Comparison of ENCODE assay signal across 26 cellular contexts in genomic region chr22:45580703-45581381, GRCh38.
DNase-seq lines count a peak whose midpoint lies in the region; ATAC-seq and TF ChIP-seq lines count a peak whose summit lies in the region.
"Had no signal": no experiment of that assay in that cellular context is flagged by ENCODE, and none has a peak within 500 bp of the region (broad histone marks: within the 10 kb centered on the region; RNA-seq: fewer than 3 reads in every experiment).

No MANE protein-coding gene starts in this region.

- H3K27me3 ChIP-seq in right cardiac atrium (ENCODE audit: control insufficient read depth, insufficient read depth) (no peaks in the 10 kb centered on the region), right atrium auricular region (no peaks in the 10 kb centered on the region), aorta (ENCODE audit: control insufficient read depth in 1 of 2, insufficient read depth in 2 of 2, low read length in 1 of 2) (no peaks in the 10 kb centered on the region)
- H3K27me3 ChIP-seq: foreskin keratinocyte, testis had no signal

- H3K4me1 Mint-ChIP-seq in chondrocyte (ENCODE audit: low read depth): no peaks in the 10 kb centered on the region

- peaks cover 7% of the 10 kb centered on the region for H3K36me3 ChIP-seq in right atrium auricular region
- H3K36me3 ChIP-seq in aorta (ENCODE audit: control insufficient read depth in 1 of 2, insufficient read depth in 2 of 2, low read length in 1 of 2): no peaks in the 10 kb centered on the region

- H3K27ac Mint-ChIP-seq in chondrocyte (ENCODE audit: unreplicated experiment): no peak overlapping the region
- H3K27ac Mint-ChIP-seq: activated B cell treated with CpG ODN at 0.5 μM for 24 hours; activated CD4-positive, alpha-beta memory T cell treated with anti-CD3 and anti-CD28 coated beads, Interleukin-2, amount 10 ng/mL, durations not matched to agents 7 days and 5 days; activated T-cell treated with anti-CD3 and anti-CD28 coated beads, Interleukin-2, amount 50 U/mL, for 24 hours; CD4-positive, CD25-positive, alpha-beta regulatory T cell; stimulated activated naive B cell treated with anti-CD40 and anti-IgM and Interleukin-4, amounts not matched to agents 10 μg/mL and 1 μg/mL and 100 μg/mL, for 72 hours had no signal

- TF ChIP-seq CTCF in right atrium auricular region (IDR thresholded peaks at IDR 0.05): no peak
- no peak for TF ChIP-seq CTCF in chondrocyte (IDR thresholded peaks at IDR 0.05)

- H3K27ac ChIP-seq in right cardiac atrium (ENCODE audit: low read length) (no peak overlapping the region), right atrium auricular region (no peak overlapping the region), aorta (ENCODE audit: low read depth in 1 of 2, low read length in 2 of 2) (no peak overlapping the region)
- H3K27ac ChIP-seq: foreskin keratinocyte, parathyroid adenoma, testis had no signal

- no peaks in the 10 kb centered on the region for H3K9me3 Mint-ChIP-seq in chondrocyte (ENCODE audit: low read depth)
- H3K9me3 Mint-ChIP-seq: activated CD4-positive, alpha-beta memory T cell treated with anti-CD3 and anti-CD28 coated beads, Interleukin-2, amount 10 ng/mL, durations not matched to agents 7 days and 5 days; activated T-cell treated with anti-CD3 and anti-CD28 coated beads, Interleukin-2, amount 50 U/mL, for 24 hours had no signal

- intact Hi-C loops in right cardiac atrium (cut with DNase I) (loop anchor here in 1 of 4 donors (5.0 to 10.0 kb wide), 2 partner anchors 61 to 284 kb away; no protein-coding TSS in a partner anchor), aorta (cut with DNase I) (no loop called here)

- peaks cover 7% of the 10 kb centered on the region for H3K36me3 Mint-ChIP-seq in chondrocyte (ENCODE audit: low read depth)
- H3K36me3 Mint-ChIP-seq: CD4-positive, CD25-positive, alpha-beta regulatory T cell had no signal

- no peaks in the 10 kb centered on the region for H3K27me3 Mint-ChIP-seq in chondrocyte (ENCODE audit: low read depth)

- ATAC-seq in right cardiac atrium (no peak), aorta (ENCODE audit: low FRiP score) (no peak)
- ATAC-seq: foreskin keratinocyte; naive thymus-derived CD8-positive, alpha-beta T cell; stimulated activated naive B cell treated with anti-CD40 and anti-IgM and Interleukin-4, amounts not matched to agents 10 μg/mL and 1 μg/mL and 100 μg/mL, for 72 hours had no signal

- no peak overlapping the region for H3K4me3 ChIP-seq in right cardiac atrium (ENCODE audit: low read length)
- no peak overlapping the region for H3K4me3 ChIP-seq in right atrium auricular region
- no peak overlapping the region for H3K4me3 ChIP-seq in aorta (ENCODE audit: low read length in 2 of 2)
- H3K4me3 ChIP-seq: testis had no signal

- WGBS in right cardiac atrium: 76% methylated on average over 26 of the region's 26 CpGs
- WGBS in aorta, 2 donors: 78 to 81% methylated on average over 26 of the region's 26 CpGs

- DNase-seq in right cardiac atrium (peak in 2 of 3 donors; percentile 10 to 39), right atrium auricular region (ENCODE audit: low spot score) (no peak), NOMO-1 treated with dmso at 0.1 percent for 144 hours (lab: John Stamatoyannopoulos, UW; ENCODE audit: unreplicated experiment) (peak; percentile 84), chondrocyte (ENCODE audit: low spot score) (peak; percentile 49), aorta (peak; percentile 56 to 68), NCI-H187 treated with DMSO at 0.1 percent for 48 hours (lab: John Stamatoyannopoulos, UW) (no peak), 8988T (no peak)
- DNase-seq in effector CD4-positive, alpha-beta T cell: no peak
- DNase-seq: activated B cell treated with CpG ODN at 0.5 μM for 24 hours; activated CD4-positive, alpha-beta memory T cell treated with anti-CD3 and anti-CD28 coated beads, Interleukin-2, amount 10 ng/mL, durations not matched to agents 7 days and 5 days; activated naive CD4-positive, alpha-beta T cell; activated T-cell treated with anti-CD3 and anti-CD28 coated beads, Interleukin-2, amount 50 U/mL, for 24 hours; amygdala; CD4-positive, CD25-positive, alpha-beta regulatory T cell; central memory CD4-positive, alpha-beta T cell; foreskin keratinocyte; hypothalamus; naive thymus-derived CD8-positive, alpha-beta T cell; NCI-H2029; NCI-H446 treated with DMSO at 0.1 percent for 48 hours; NK-92 treated with Interleukin-12 subunit alpha and Interleukin-12 subunit beta, amount 100 ng/mL, for 24 hours; stimulated activated CD4-positive, alpha-beta T cell treated with anti-CD3 and anti-CD28 coated beads, Interleukin-1b, Interleukin-23, amount 100 ng/mL, for 48 hours; stimulated activated naive B cell treated with anti-CD40 and anti-IgM and Interleukin-4, amounts not matched to agents 10 μg/mL and 1 μg/mL and 100 μg/mL, for 72 hours; T-helper 1 cell; testis had no signal

- H3K4me1 ChIP-seq in right cardiac atrium (ENCODE audit: control insufficient read depth, insufficient read depth, low read length) (no peaks in the 10 kb centered on the region), right atrium auricular region (no peaks in the 10 kb centered on the region), aorta (ENCODE audit: control insufficient read depth in 1 of 2, insufficient read depth in 2 of 2, low read length in 2 of 2) (no peaks in the 10 kb centered on the region)
- H3K4me1 ChIP-seq: foreskin keratinocyte, parathyroid adenoma, testis had no signal

- no peaks in the 10 kb centered on the region for H3K9me3 ChIP-seq in right cardiac atrium (ENCODE audit: control insufficient read depth, low read length)
- H3K9me3 ChIP-seq in right atrium auricular region: no peaks in the 10 kb centered on the region
- H3K9me3 ChIP-seq in aorta (ENCODE audit: control insufficient read depth, low read length): no peaks in the 10 kb centered on the region
- H3K9me3 ChIP-seq: testis had no signal

- no peak overlapping the region for H3K4me3 Mint-ChIP-seq in chondrocyte (ENCODE audit: unreplicated experiment)
- H3K4me3 Mint-ChIP-seq: activated B cell treated with CpG ODN at 0.5 μM for 24 hours; activated CD4-positive, alpha-beta memory T cell treated with anti-CD3 and anti-CD28 coated beads, Interleukin-2, amount 10 ng/mL, durations not matched to agents 7 days and 5 days; activated T-cell treated with anti-CD3 and anti-CD28 coated beads, Interleukin-2, amount 50 U/mL, for 24 hours; CD4-positive, CD25-positive, alpha-beta regulatory T cell; naive thymus-derived CD8-positive, alpha-beta T cell; stimulated activated naive B cell treated with anti-CD40 and anti-IgM and Interleukin-4, amounts not matched to agents 10 μg/mL and 1 μg/mL and 100 μg/mL, for 72 hours had no signal

Comparison
In these comparisons a context has a peak if more than half of its experiments do, and no peak if none do; other contexts are left out.
1. DNase-seq: peak in right cardiac atrium (2 of 3), NOMO-1 treated with dmso at 0.1 percent for 144 hours (single experiment), chondrocyte (single experiment) and aorta (2 of 2); none in right atrium auricular region (single experiment), NCI-H187 treated with DMSO at 0.1 percent for 48 hours (single experiment), 8988T (single experiment) and effector CD4-positive, alpha-beta T cell (single experiment).